1 cellular context compared by ENCODE assay signal in genomic region chr15:42009022-42009421, GRCh38.
A peak's percentile ranks its signal among the peaks of the same experiment; 100 is the strongest.
TF ChIP-seq lines count a peak whose summit lies in the region.

No MANE protein-coding gene starts in this region.

TF ChIP-seq in K562, 482 proteins besides CTCF, POLR2A, EP300 and RAD21:
- TF ChIP-seq ATF3 (IDR thresholded peaks at IDR 0.05) (peak; percentile 46; the same call in 1 of the 2 replicates), ATF3 (CRISPR knock-in tag; conservative IDR thresholded peaks at IDR 0.05) (no peak), ZNF316 (IDR thresholded peaks at IDR 0.05) (peak; percentile 24; the same call in 1 of the 2 replicates), ILF3 (IDR thresholded peaks at IDR 0.05; ENCODE audit: borderline replicate concordance) (no peak)
